Comparison of ENCODE assay signal across 29 cellular contexts in genomic region chr11:111348147-111348546, GRCh38. TPM values are rescaled to one million over a fixed set of nuclear protein-coding genes. Genes with fewer than 3 reads are reported as not detected.
"Had no signal": no experiment of that assay in that cellular context is flagged by ENCODE, and none has a peak within 500 bp of the region (broad histone marks: within the 10 kb centered on the region; RNA-seq: fewer than 3 reads in every experiment).

No MANE protein-coding gene starts in this region.

- H3K4me3 ChIP-seq: K562, SK-N-MC had no signal

- H3K4me3 Mint-ChIP-seq: activated CD4-positive, alpha-beta memory T cell treated with anti-CD3 and anti-CD28 coated beads, Interleukin-2, amount 10 ng/mL, durations not matched to agents 7 days and 5 days; activated CD4-positive, alpha-beta T cell treated with anti-CD3 and anti-CD28 coated beads for 36 hours; activated naive CD4-positive, alpha-beta T cell treated with anti-CD3 and anti-CD28 coated beads for 36 hours; activated naive CD8-positive, alpha-beta T cell; activated T-helper 17 cell treated with anti-CD3 and anti-CD28 coated beads, Interleukin-2, amount 50 U/mL, for 72 hours; brain; T-cell had no signal

- H3K27me3 Mint-ChIP-seq: activated CD4-positive, alpha-beta T cell treated with anti-CD3 and anti-CD28 coated beads for 36 hours; activated naive CD8-positive, alpha-beta T cell; activated T-helper 17 cell treated with anti-CD3 and anti-CD28 coated beads, Interleukin-2, amount 50 U/mL, for 72 hours; brain had no signal

- DNase-seq: activated CD4-positive, alpha-beta memory T cell treated with anti-CD3 and anti-CD28 coated beads, Interleukin-2, amount 10 ng/mL, durations not matched to agents 7 days and 5 days; activated CD4-positive, alpha-beta T cell treated with anti-CD3 and anti-CD28 coated beads for 36 hours; activated CD4-positive, alpha-beta T cell treated with anti-CD3 and anti-CD28 coated beads, Interleukin-2, amount 50 U/mL, for 1 hour; activated gamma-delta T cell; activated naive CD4-positive, alpha-beta T cell treated with anti-CD3 and anti-CD28 coated beads for 36 hours; activated T-cell treated with anti-CD3 and anti-CD28 coated beads for 4 hours; activated T-cell treated with anti-CD3 and anti-CD28 coated beads, Interleukin-2, amount 50 U/mL, for 48 hours; amygdala; Kasumi-1; NCI-H1092; NCI-H1417; NCI-H1930; NCI-H345; NCI-H510A; NCI-H526 treated with DMSO at 0.1 percent for 48 hours; NCI-H82; RPMI8226; T-cell; T-helper 2 cell; T1000 had no signal

- H3K4me1 Mint-ChIP-seq: activated CD4-positive, alpha-beta memory T cell treated with anti-CD3 and anti-CD28 coated beads, Interleukin-2, amount 10 ng/mL, durations not matched to agents 7 days and 5 days; activated CD4-positive, alpha-beta T cell treated with anti-CD3 and anti-CD28 coated beads for 36 hours; activated T-helper 17 cell treated with anti-CD3 and anti-CD28 coated beads, Interleukin-2, amount 50 U/mL, for 72 hours; T-cell had no signal

- H3K27ac ChIP-seq: SK-N-MC, VCaP had no signal

- H3K27ac Mint-ChIP-seq: activated CD4-positive, alpha-beta memory T cell treated with anti-CD3 and anti-CD28 coated beads, Interleukin-2, amount 10 ng/mL, durations not matched to agents 7 days and 5 days; activated CD4-positive, alpha-beta T cell treated with anti-CD3 and anti-CD28 coated beads for 36 hours; activated naive CD4-positive, alpha-beta T cell treated with anti-CD3 and anti-CD28 coated beads for 36 hours; activated naive CD8-positive, alpha-beta T cell; activated T-helper 17 cell treated with anti-CD3 and anti-CD28 coated beads, Interleukin-2, amount 50 U/mL, for 72 hours; brain; T-cell had no signal

- H3K36me3 Mint-ChIP-seq: activated naive CD8-positive, alpha-beta T cell; brain; T-cell had no signal

- ATAC-seq: activated CD4-positive, alpha-beta T cell treated with anti-CD3 and anti-CD28 coated beads for 36 hours; activated T-helper 17 cell treated with anti-CD3 and anti-CD28 coated beads, Interleukin-2, amount 50 U/mL, for 72 hours; K562; T-cell had no signal

- FAIRE-seq: K562 had no signal

- H3K9me3 Mint-ChIP-seq: activated CD4-positive, alpha-beta memory T cell treated with anti-CD3 and anti-CD28 coated beads, Interleukin-2, amount 10 ng/mL, durations not matched to agents 7 days and 5 days; activated naive CD4-positive, alpha-beta T cell treated with anti-CD3 and anti-CD28 coated beads for 36 hours; activated T-helper 17 cell treated with anti-CD3 and anti-CD28 coated beads, Interleukin-2, amount 50 U/mL, for 72 hours; brain; T-cell had no signal

RNA-seq across cellular contexts. Expression of gene POU2AF1, which starts 30.9 kb away (rescaled TPM):
- total RNA-seq: astrocyte had no signal
- polyA plus RNA-seq: K562 had no signal

RNA-seq across cellular contexts. Expression of gene POU2AF3, which starts 49.8 kb away (rescaled TPM):
- total RNA-seq: activated CD4-positive, alpha-beta memory T cell treated with anti-CD3 and anti-CD28 coated beads, Interleukin-2, amount 10 ng/mL, durations not matched to agents 7 days and 5 days; activated CD4-positive, alpha-beta T cell treated with anti-CD3 and anti-CD28 coated beads for 36 hours; activated CD8-positive, alpha-beta memory T cell treated with anti-CD3 and anti-CD28 coated beads for 36 hours; activated naive CD4-positive, alpha-beta T cell treated with anti-CD3 and anti-CD28 coated beads for 36 hours; activated T-helper 17 cell treated with anti-CD3 and anti-CD28 coated beads, Interleukin-2, amount 50 U/mL, for 72 hours; K562; OCI-LY7; T-cell had no signal
- polyA plus RNA-seq: K562 had no signal
